In the genomic region with DNA sequence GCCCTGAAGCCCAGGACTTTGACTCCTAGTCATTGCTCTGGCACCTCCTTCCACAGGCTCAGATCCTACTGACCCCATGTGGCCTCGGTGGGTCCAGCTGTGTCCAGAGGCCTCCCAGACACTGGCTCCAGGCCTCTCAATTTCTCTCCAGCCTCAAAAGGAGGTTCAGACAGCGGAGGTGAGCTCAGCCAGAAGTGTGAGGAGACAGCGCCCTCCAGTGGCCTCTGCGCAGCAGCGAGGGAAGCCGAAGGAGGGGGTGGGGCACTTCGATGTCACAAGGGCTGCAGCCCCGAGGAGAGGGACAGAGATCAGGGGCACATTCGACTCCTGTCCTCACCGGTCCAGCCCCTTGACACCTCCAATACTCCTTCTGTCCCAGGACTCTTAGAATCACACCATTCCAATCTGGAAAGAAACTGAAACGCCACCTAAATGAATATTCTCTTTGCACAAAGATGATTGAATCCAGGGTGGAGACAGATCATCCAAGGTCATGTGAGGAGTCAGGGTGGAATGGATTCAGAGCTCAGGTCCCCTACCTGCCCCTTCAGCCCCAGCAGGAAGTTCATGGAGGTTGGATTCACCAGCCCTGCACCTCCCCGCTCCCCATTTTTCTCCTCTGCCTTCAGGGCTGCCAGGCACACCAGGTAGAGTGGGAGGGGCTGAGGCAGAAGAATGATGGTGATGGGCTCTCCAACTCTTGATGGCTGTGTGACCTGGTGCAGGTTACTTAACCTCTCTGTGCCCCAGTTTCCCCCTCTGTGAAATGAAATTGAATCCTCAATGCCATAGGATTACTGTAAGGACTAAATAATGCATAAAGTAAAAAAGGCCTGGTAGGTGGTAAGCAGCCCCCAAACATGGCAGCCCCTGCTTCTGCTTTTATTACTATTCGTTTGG, we compare ENCODE assay signal across 8 cellular contexts. TPM values are rescaled to one million over a fixed set of nuclear protein-coding genes. Genes with fewer than 3 reads are reported as not detected.
DNase-seq lines count a peak whose midpoint lies in the region; ATAC-seq lines count a peak whose summit lies in the region.

No MANE protein-coding gene starts in this region.

- H3K27ac Mint-ChIP-seq in central memory CD8-positive, alpha-beta T cell (ENCODE audit: low read depth) = no peak overlapping the region

- DNase-seq in AG08396 (ENCODE audit: low spot score) (peak; percentile 80), H7 (peak; percentile 92), NCI-H345 treated with DMSO at 0.1 percent for 48 hours (lab: John Stamatoyannopoulos, UW; ENCODE audit: unreplicated experiment) (peak; percentile 80), left lobe of liver (ENCODE audit: low spot score) (peak; percentile 80)
- peak; percentile 58 to 66 for DNase-seq in central memory CD8-positive, alpha-beta T cell (ENCODE audit: low spot score in 2 of 2)
- DNase-seq in stimulated activated CD4-positive, alpha-beta T cell treated with anti-CD3 and anti-CD28 coated beads, Interleukin-4, amount 100 ng/mL, for 1 hour = peak; percentile 73

- H3K27me3 Mint-ChIP-seq in central memory CD8-positive, alpha-beta T cell = peaks cover 44% of the 10 kb centered on the region

- no peaks in the 10 kb centered on the region for H3K4me1 Mint-ChIP-seq in central memory CD8-positive, alpha-beta T cell

- peak; percentile 53 to 70 for ATAC-seq in activated CD4-positive, CD25-positive, alpha-beta regulatory T cell treated with anti-CD3 and anti-CD28 coated beads, Interleukin-2, amount 50 U/mL, for 24 hours
- peak; percentile 36 for ATAC-seq in central memory CD8-positive, alpha-beta T cell (replicated peaks; ENCODE audit: extremely low read depth, poor library complexity, severe bottlenecking)
- ATAC-seq in left lobe of liver (peak; percentile 70), HG02588 (IDR thresholded peaks at IDR 0.05; ENCODE audit: unreplicated experiment) (no peak)

- H3K27me3 ChIP-seq in H7 (ENCODE audit: control insufficient read depth, insufficient read depth, low read length) = no peaks in the 10 kb centered on the region

- H3K36me3 ChIP-seq in H7 (replicated peaks; ENCODE audit: control insufficient read depth, insufficient read depth, low read length) = no peaks in the 10 kb centered on the region

- no peak overlapping the region for H3K4me3 Mint-ChIP-seq in central memory CD8-positive, alpha-beta T cell

- no peak overlapping the region for H3K4me3 ChIP-seq in H7 (ENCODE audit: insufficient read depth, low read depth, low read length)

- no peaks in the 10 kb centered on the region for H3K9me3 Mint-ChIP-seq in central memory CD8-positive, alpha-beta T cell

- no peaks in the 10 kb centered on the region for H3K36me3 Mint-ChIP-seq in central memory CD8-positive, alpha-beta T cell (ENCODE audit: insufficient read depth)

RNA-seq across cellular contexts. Expression of a gene that starts 34.8 kb away (rescaled TPM):
- total RNA-seq in H7 (2014; rRNA removed; shearing (Covaris generic)) = 15.0 and 17.0 TPM in 2 replicates
- total RNA-seq in left lobe of liver = 6.7 TPM
